In genomic region chr2:207097278-207097677, GRCh38 we compare ENCODE assay signal across 18 cellular contexts.
"Had no signal": no experiment of that assay in that cellular context is flagged by ENCODE, and none has a peak within 500 bp of the region (broad histone marks: within the 10 kb centered on the region; RNA-seq: fewer than 3 reads in every experiment).

No MANE protein-coding gene starts in this region.

- H3K4me3 Mint-ChIP-seq: activated CD4-positive, alpha-beta T cell treated with anti-CD3 and anti-CD28 coated beads, Interleukin-2, amount 10 ng/mL, durations not matched to agents 24 days and 14 days; activated CD8-positive, alpha-beta T cell treated with anti-CD3 and anti-CD28 coated beads for 36 hours; activated T-helper 17 cell treated with anti-CD3 and anti-CD28 coated beads, Interleukin-2, amount 50 U/mL, for 72 hours; brain; central memory CD8-positive, alpha-beta T cell; natural killer cell; stimulated activated naive CD8-positive, alpha-beta T cell treated with anti-CD3 and anti-CD28 coated beads, Interleukin-15, Interleukin-2, amounts not matched to agents 100 ng/mL and 50 ng/mL, for 24 hours had no signal

- H3K27ac Mint-ChIP-seq: activated CD4-positive, alpha-beta T cell treated with anti-CD3 and anti-CD28 coated beads, Interleukin-2, amount 10 ng/mL, durations not matched to agents 24 days and 14 days; activated CD8-positive, alpha-beta T cell treated with anti-CD3 and anti-CD28 coated beads for 36 hours; activated T-helper 17 cell treated with anti-CD3 and anti-CD28 coated beads, Interleukin-2, amount 50 U/mL, for 72 hours; brain; natural killer cell; stimulated activated naive CD8-positive, alpha-beta T cell treated with anti-CD3 and anti-CD28 coated beads, Interleukin-15, Interleukin-2, amounts not matched to agents 100 ng/mL and 50 ng/mL, for 24 hours had no signal

- H3K4me1 Mint-ChIP-seq: central memory CD8-positive, alpha-beta T cell had no signal

- DNase-seq: activated CD4-positive, alpha-beta T cell treated with anti-CD3 and anti-CD28 coated beads, Interleukin-2, amount 10 ng/mL, durations not matched to agents 24 days and 14 days; activated CD8-positive, alpha-beta T cell treated with anti-CD3 and anti-CD28 coated beads for 36 hours; activated naive CD4-positive, alpha-beta T cell; activated T-cell treated with anti-CD3 and anti-CD28 coated beads, Interleukin-2, amount 50 U/mL, for 1 hour; anterior cingulate cortex; erythroblast; head of caudate nucleus; kidney glomerular epithelial cell; natural killer cell; T-helper 1 cell; T-helper 9 cell; trophoblast cell had no signal

- H3K9me3 Mint-ChIP-seq: activated CD8-positive, alpha-beta T cell treated with anti-CD3 and anti-CD28 coated beads for 36 hours; activated T-helper 17 cell treated with anti-CD3 and anti-CD28 coated beads, Interleukin-2, amount 50 U/mL, for 72 hours; central memory CD8-positive, alpha-beta T cell; natural killer cell; stimulated activated naive CD8-positive, alpha-beta T cell treated with anti-CD3 and anti-CD28 coated beads, Interleukin-15, Interleukin-2, amounts not matched to agents 100 ng/mL and 50 ng/mL, for 24 hours had no signal

- H3K27me3 Mint-ChIP-seq: activated CD4-positive, alpha-beta T cell treated with anti-CD3 and anti-CD28 coated beads, Interleukin-2, amount 10 ng/mL, durations not matched to agents 24 days and 14 days; activated CD8-positive, alpha-beta T cell treated with anti-CD3 and anti-CD28 coated beads for 36 hours; activated T-helper 17 cell treated with anti-CD3 and anti-CD28 coated beads, Interleukin-2, amount 50 U/mL, for 72 hours; brain; central memory CD8-positive, alpha-beta T cell; stimulated activated naive CD8-positive, alpha-beta T cell treated with anti-CD3 and anti-CD28 coated beads, Interleukin-15, Interleukin-2, amounts not matched to agents 100 ng/mL and 50 ng/mL, for 24 hours had no signal

- ATAC-seq: activated CD8-positive, alpha-beta T cell treated with anti-CD3 and anti-CD28 coated beads for 36 hours; activated T-helper 17 cell treated with anti-CD3 and anti-CD28 coated beads, Interleukin-2, amount 50 U/mL, for 72 hours; natural killer cell had no signal

- H3K4me3 ChIP-seq: coronary artery, lung had no signal

- H3K27ac ChIP-seq: coronary artery had no signal

- H3K36me3 Mint-ChIP-seq: natural killer cell had no signal
